1 cellular context compared by ENCODE assay signal in genomic region chr2:148816176-148816575, GRCh38.
TF ChIP-seq lines count a peak whose summit lies in the region.

No MANE protein-coding gene starts in this region.

TF ChIP-seq in GM23338, 12 proteins besides CTCF, POLR2A, EP300 and RAD21 (continued from another document):
- no peak for TF ChIP-seq STAT1 (IDR thresholded peaks at IDR 0.05; ENCODE audit: unreplicated experiment)
